8 cellular contexts compared by ENCODE assay signal in the genomic region with DNA sequence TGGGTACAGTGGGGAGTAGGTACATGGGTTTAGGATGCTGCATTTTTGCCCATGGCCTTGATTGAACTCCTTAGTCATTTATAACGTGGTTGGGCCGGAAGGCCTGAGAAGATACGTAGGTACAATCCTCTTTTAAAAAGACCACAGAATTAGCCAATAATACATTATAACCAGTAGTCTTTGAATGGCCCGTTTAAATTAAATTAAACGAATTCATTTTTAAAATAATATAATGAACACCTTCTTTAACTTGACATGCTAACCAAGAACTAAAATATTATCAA. TPM values are rescaled to one million over a fixed set of nuclear protein-coding genes. Genes with fewer than 3 reads are reported as not detected.
A peak's percentile ranks its signal among the peaks of the same experiment; 100 is the strongest.
DNase-seq lines count a peak whose midpoint lies in the region; ATAC-seq, FAIRE-seq and TF ChIP-seq lines count a peak whose summit lies in the region.

No MANE protein-coding gene starts in this region.

- TF ChIP-seq CTCF in A549 (IDR thresholded peaks at IDR 0.05) (no peak), keratinocyte (optimal IDR thresholded peaks at IDR 0.05 in 1 of 3, IDR thresholded peaks at IDR 0.05 in 1 of 3, conservative IDR thresholded peaks at IDR 0.05 in 1 of 3; ENCODE audit: extremely low read depth in 1 of 3, insufficient read depth in 2 of 3, low read length in 3 of 3) (no peak), testis (IDR thresholded peaks at IDR 0.05) (no peak)

- POLR2A ChIA-PET in A549 (lab: Yijun Ruan, JAX), result interaction anchor here (1.2 kb wide), 1 partner anchor 69 kb away, joined by 4 read pairs; no protein-coding TSS in a partner anchor

- H3K9me3 ChIP-seq in A549 (peaks cover 5% of the 10 kb centered on the region; the same call in 2 of the 3 replicates), adipocyte (ENCODE audit: control insufficient read depth, low read length) (peaks cover 7% of the 10 kb centered on the region), keratinocyte (ENCODE audit: control insufficient read depth, low read depth, low read length) (no peaks in the 10 kb centered on the region), testis (no peaks in the 10 kb centered on the region)

- H3K4me3 ChIP-seq in A549 (peak overlapping the region; percentile 88), adipocyte (ENCODE audit: low read length) (peak overlapping the region; percentile 95), keratinocyte (ENCODE audit: control insufficient read depth in 2 of 3, extremely low read depth in 1 of 3, insufficient read depth in 2 of 3, low read depth in 1 of 3, low read length in 3 of 3) (peak overlapping the region; percentile 84 to 88 (median 88)), testis (peak overlapping the region; percentile 97 to 100)

- FAIRE-seq in A549 (lab: Jason Lieb, UNC), result no peak
- no peak for FAIRE-seq in keratinocyte (lab: Jason Lieb, UNC)

- no peak for TF ChIP-seq RAD21 in A549 (conservative IDR thresholded peaks at IDR 0.05 in 1 of 2, IDR thresholded peaks at IDR 0.05 in 1 of 2)

- no peak for TF ChIP-seq POLR2A in A549 (IDR thresholded peaks at IDR 0.05; ENCODE audit: low read length)
- no peak for TF ChIP-seq POLR2A in testis (IDR thresholded peaks at IDR 0.05)

- CTCF ChIA-PET in A549 (lab: Yijun Ruan, JAX), result interaction anchor here (1.5 to 1.7 kb wide), 2 partner anchors 69 to 250 kb away, joined by 5 to 7 read pairs; no protein-coding TSS in a partner anchor

- peaks cover 3% of the 10 kb centered on the region for H3K27me3 ChIP-seq in adipocyte (replicated peaks; ENCODE audit: control insufficient read depth, insufficient read depth, low read length)
- no peaks in the 10 kb centered on the region for H3K27me3 ChIP-seq in keratinocyte (ENCODE audit: control insufficient read depth, extremely low read depth, insufficient read depth, low read length)
- no peaks in the 10 kb centered on the region for H3K27me3 ChIP-seq in testis

- ATAC-seq in A549, result peak in 1 of 2 experiments; percentile 49; a peak in 3 of 6 replicates
- ATAC-seq in HG02588 (IDR thresholded peaks at IDR 0.05; ENCODE audit: unreplicated experiment), result peak; percentile 5
- ATAC-seq in HG03025 (IDR thresholded peaks at IDR 0.05; ENCODE audit: low FRiP score, unreplicated experiment), result no peak

- TF ChIP-seq EP300 in A549 (IDR thresholded peaks at IDR 0.05), result no peak

- peaks cover 46% of the 10 kb centered on the region for H3K79me2 ChIP-seq in keratinocyte (ENCODE audit: control insufficient read depth, insufficient read depth, low read length)

- H3K36me3 ChIP-seq in adipocyte (ENCODE audit: control insufficient read depth, insufficient read depth, low read length, severe bottlenecking), result no peaks in the 10 kb centered on the region
- no peaks in the 10 kb centered on the region for H3K36me3 ChIP-seq in keratinocyte (ENCODE audit: control insufficient read depth in 2 of 2, extremely low read depth in 1 of 2, insufficient read depth in 2 of 2, low read length in 2 of 2)
- H3K36me3 ChIP-seq in testis (ENCODE audit: low read depth, missing control alignments), result no peaks in the 10 kb centered on the region

- intact Hi-C loops in testis (cut with DNase I; ENCODE audit: low total_unique reads), result no loop called here

- H3K4me2 ChIP-seq in A549 (peak overlapping the region; percentile 92), keratinocyte (ENCODE audit: control insufficient read depth, extremely low read depth, insufficient read depth, low read depth, low read length) (peak overlapping the region; percentile 93)

- H3K27ac ChIP-seq in A549 (peak overlapping the region; percentile 91 to 93), keratinocyte (ENCODE audit: control insufficient read depth, insufficient read depth, low read length) (peak overlapping the region; percentile 92), testis (peak overlapping the region; percentile 91 to 94)

- peak overlapping the region; percentile 98 for H2AFZ ChIP-seq in keratinocyte (ENCODE audit: control insufficient read depth, low read length)

- no peaks in the 10 kb centered on the region for H4K20me1 ChIP-seq in keratinocyte (ENCODE audit: control insufficient read depth, extremely low read depth, insufficient read depth, low read length)

- H3K9ac ChIP-seq in adipocyte (ENCODE audit: low read length), result peak overlapping the region; percentile 94
- H3K9ac ChIP-seq in keratinocyte (ENCODE audit: control insufficient read depth, extremely low read depth, insufficient read depth, low read length), result peak overlapping the region; percentile 89

- DNase-seq in A549 (ENCODE audit: low read depth in 1 of 2, low spot score in 1 of 2) (no peak), adipocyte (ENCODE audit: low read depth) (no peak), keratinocyte (ENCODE audit: low read depth, low spot score) (no peak), testis (no peak), AG20443 (ENCODE audit: low spot score) (no peak), NCI-H146 (lab: John Stamatoyannopoulos, UW) (no peak)

- 32% methylated on average over 5 of the region's 5 CpGs for WGBS in A549 (ENCODE audit: missing lambda C conversion rate)
- WGBS in testis, 2 donors, result 1 to 3% methylated on average over 5 of the region's 5 CpGs

- H3K9me1 ChIP-seq in keratinocyte (ENCODE audit: control insufficient read depth, extremely low read depth, insufficient read depth, low read length), result no peaks in the 10 kb centered on the region

- dilution Hi-C loops in keratinocyte (cut with MboI; ENCODE audit: extremely low pct_ligation_motif_present, low sequenced_read_pairs), result no loop called here

- H3K4me1 ChIP-seq in A549, result peaks cover 6% of the 10 kb centered on the region; the same call in 1 of the 3 replicates
- H3K4me1 ChIP-seq in adipocyte (ENCODE audit: control insufficient read depth, insufficient read depth, low read length), result peaks cover 17% of the 10 kb centered on the region
- H3K4me1 ChIP-seq in keratinocyte (ENCODE audit: control insufficient read depth, extremely low read depth, insufficient read depth, low read length), result peaks cover 16% of the 10 kb centered on the region
- peaks cover 10% of the 10 kb centered on the region for H3K4me1 ChIP-seq in testis

TF ChIP-seq in A549, 52 proteins besides CTCF, POLR2A, EP300 and RAD21:
- TF ChIP-seq MYC (IDR thresholded peaks at IDR 0.05; ENCODE audit: borderline replicate concordance, low read length), result no peak; the same call in 1 of the 2 replicates
- TF ChIP-seq TP53 (CRISPR knock-in tag; IDR thresholded peaks at IDR 0.05), result peak; percentile 71; the same call in 1 of the 2 replicates
- 0 out of 2 replicates have a peak, but pooled peaks have one; percentile 10 for TF ChIP-seq E2F6 (IDR thresholded peaks at IDR 0.05; ENCODE audit: borderline replicate concordance, low read depth)
- TF ChIP-seq JUN (IDR thresholded peaks at IDR 0.05), result 0 out of 5 replicates have a peak, but pooled peaks of 1 of the 2 experiments have one; percentile 7
- no peak for TF ChIP-seq FOXS1 (CRISPR knock-in tag; IDR thresholded peaks at IDR 0.05)
- TF ChIP-seq TFCP2L1 (CRISPR knock-in tag; IDR thresholded peaks at IDR 0.05), result no peak
- TF ChIP-seq GATA3 (IDR thresholded peaks at IDR 0.05; ENCODE audit: borderline replicate concordance), result peak; percentile 19; the same call in 1 of the 2 replicates
- no peak for TF ChIP-seq ZSCAN20 (CRISPR knock-in tag; IDR thresholded peaks at IDR 0.05)

RNA-seq across cellular contexts. Expression of gene ADAR, which starts 20.1 kb away (rescaled TPM):
- 170 and 171 TPM in 2 replicates for polyA plus RNA-seq in A549 (2011; rRNA removed)
- 55.4 and 62.7 TPM in 2 replicates for polyA plus RNA-seq in A549 (2012; cell fraction: cytosol; rRNA removed)
- 90.0 and 104 TPM in 2 replicates for polyA plus RNA-seq in A549 (2012; cell fraction: nucleus; rRNA removed)
- polyA plus RNA-seq in A549 (2017; fragmentation: RNase III; extraction: RNeasy Plus Mini Kit Qiagen cat#74134 plus additional on column Dnase treatment), result 71.7 to 76.1 TPM (median 76.0 TPM) in 3 replicates
- 264 and 283 TPM in 2 replicates for polyA minus RNA-seq in A549 (2011; rRNA and poly(A)+ RNA removed)
- 137 to 174 TPM (median 148 TPM) in 3 replicates for polyA plus RNA-seq in keratinocyte
- polyA plus RNA-seq in keratinocyte (2011; ENCODE audit: low read depth), result 21.6 TPM
- polyA plus RNA-seq in keratinocyte (2011; cell fraction: cytosol; rRNA removed), result 95.4 and 154 TPM in 2 replicates
- polyA plus RNA-seq in keratinocyte (2011; cell fraction: nucleus; rRNA removed), result 198 and 206 TPM in 2 replicates
- polyA plus RNA-seq in keratinocyte (2012; ENCODE audit: low replicate concordance), result 30.3 and 99.9 TPM in 2 replicates
- 204 to 283 TPM (median 274 TPM) in 3 replicates for polyA minus RNA-seq in keratinocyte
- polyA minus RNA-seq in keratinocyte (2011; cell fraction: cytosol; rRNA and poly(A)+ RNA removed), result 106 TPM
- polyA minus RNA-seq in keratinocyte (2011; cell fraction: nucleus; rRNA and poly(A)+ RNA removed), result 160 and 234 TPM in 2 replicates
- total RNA-seq in testis, result 100 to 1,000 TPM; 168 to 181 TPM
- 94.4 TPM for polyA plus RNA-seq in testis (ENCODE audit: insufficient read depth, low read depth, low replicate concordance)
